Comparison of ENCODE assay signal across 1 cellular context in genomic region chr9:110744753-110745522, GRCh38.
TF ChIP-seq lines count a peak whose summit lies in the region.

No MANE protein-coding gene starts in this region.

TF ChIP-seq in H1, 55 proteins besides CTCF, POLR2A, EP300 and RAD21 (continued from another document):
- TF ChIP-seq TAF7 (optimal IDR thresholded peaks at IDR 0.05; ENCODE audit: borderline replicate concordance, low read depth, low read length) = no peak
